11 cellular contexts compared by ENCODE assay signal in the genomic region with DNA sequence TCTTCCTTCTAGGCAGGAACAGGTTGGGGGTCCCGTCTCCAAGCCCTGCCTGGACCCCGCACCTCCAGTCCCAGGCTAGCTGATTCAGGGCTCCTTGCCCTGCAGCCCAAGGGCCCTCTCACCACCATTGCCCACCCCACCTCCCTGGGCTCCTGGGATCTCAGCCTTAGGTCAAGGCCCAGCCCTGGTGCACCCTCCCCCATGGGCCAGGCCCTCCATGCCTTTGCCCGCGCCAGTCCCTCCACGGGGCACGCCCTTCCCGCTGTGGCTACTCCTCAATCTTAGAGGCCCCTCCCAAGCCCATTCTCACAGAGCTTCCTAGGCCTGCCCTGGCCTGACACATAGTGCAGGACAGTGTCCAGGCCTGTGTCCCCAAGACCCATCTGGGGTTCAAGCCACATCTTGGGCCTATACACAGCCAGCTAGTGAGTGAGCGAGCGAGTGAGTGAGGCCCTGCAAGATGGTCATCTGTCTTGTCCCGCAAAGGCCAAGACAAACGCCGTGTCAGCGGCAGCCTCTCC. TPM values are rescaled to one million over a fixed set of nuclear protein-coding genes. Genes with fewer than 3 reads are reported as not detected.
DNase-seq lines count a peak whose midpoint lies in the region; ATAC-seq and TF ChIP-seq lines count a peak whose summit lies in the region.
"Had no signal": no experiment of that assay in that cellular context is flagged by ENCODE, and none has a peak within 500 bp of the region (broad histone marks: within the 10 kb centered on the region; RNA-seq: fewer than 3 reads in every experiment).

No MANE protein-coding gene starts in this region.

- no peaks in the 10 kb centered on the region for H3K9me3 ChIP-seq in breast epithelium
- no peaks in the 10 kb centered on the region for H3K9me3 ChIP-seq in mucosa of descending colon
- H3K9me3 ChIP-seq in thoracic aorta: no peaks in the 10 kb centered on the region
- H3K9me3 ChIP-seq: esophagus muscularis mucosa had no signal

- no peaks in the 10 kb centered on the region for H3K36me3 ChIP-seq in breast epithelium
- no peaks in the 10 kb centered on the region for H3K36me3 ChIP-seq in mucosa of descending colon (ENCODE audit: low read depth)
- no peaks in the 10 kb centered on the region for H3K36me3 ChIP-seq in thoracic aorta
- H3K36me3 ChIP-seq: esophagus muscularis mucosa had no signal

- H3K4me1 Mint-ChIP-seq in MCF 10A (ENCODE audit: insufficient read depth, unreplicated experiment): no peaks in the 10 kb centered on the region
- peaks cover 2% of the 10 kb centered on the region for H3K4me1 Mint-ChIP-seq in activated CD8-positive, alpha-beta T cell treated with anti-CD3 and anti-CD28 coated beads, Interleukin-2, amount 10 ng/mL, durations not matched to agents 7 days and 5 days (ENCODE audit: low read depth)
- H3K4me1 Mint-ChIP-seq in chondrocyte (ENCODE audit: low read depth): peaks cover 9% of the 10 kb centered on the region

- H3K27me3 ChIP-seq in breast epithelium (no peaks in the 10 kb centered on the region), thoracic aorta (replicated peaks; ENCODE audit: insufficient read depth) (no peaks in the 10 kb centered on the region)

- POLR2A ChIA-PET in MCF 10A (lab: Yijun Ruan, JAX): interaction anchor here (0.6 to 1.8 kb wide), 4 partner anchors 9 to 219 kb away, joined by 3 to 4 read pairs (median 3); a partner anchor contains a TSS
- POLR2A ChIA-PET in activated CD8-positive, alpha-beta T cell treated with anti-CD3 and anti-CD28 coated beads, Interleukin-2, amount 10 ng/mL, durations not matched to agents 7 days and 5 days (lab: Charles Lee): interaction anchor here (0.9 to 1.0 kb wide), 2 partner anchors 125 to 183 kb away, joined by 3 to 7 read pairs; no protein-coding TSS in a partner anchor

- H3K27ac ChIP-seq in breast epithelium (no peak overlapping the region), thoracic aorta (no peak overlapping the region)
- H3K27ac ChIP-seq: esophagus muscularis mucosa had no signal

- CTCF ChIA-PET in MCF 10A (lab: Yijun Ruan, JAX): interaction anchor here (0.5 to 4.0 kb wide), 55 partner anchors 10 to 617 kb away, joined by 3 to 76 read pairs (median 4); no protein-coding TSS in a partner anchor
- CTCF ChIA-PET in activated CD8-positive, alpha-beta T cell treated with anti-CD3 and anti-CD28 coated beads, Interleukin-2, amount 10 ng/mL, durations not matched to agents 7 days and 5 days (lab: Charles Lee): interaction anchor here (0.6 to 3.9 kb wide), 43 partner anchors 10 to 291 kb away, joined by 3 to 115 read pairs (median 5); a partner anchor contains a TSS

- TF ChIP-seq POLR2A in breast epithelium (IDR thresholded peaks at IDR 0.05): no peak

- H3K27me3 Mint-ChIP-seq in MCF 10A (ENCODE audit: insufficient read depth, unreplicated experiment) (no peaks in the 10 kb centered on the region), chondrocyte (ENCODE audit: low read depth) (no peaks in the 10 kb centered on the region)
- peaks cover 3% of the 10 kb centered on the region for H3K27me3 Mint-ChIP-seq in activated CD8-positive, alpha-beta T cell treated with anti-CD3 and anti-CD28 coated beads, Interleukin-2, amount 10 ng/mL, durations not matched to agents 7 days and 5 days (ENCODE audit: low read depth)

- no peak overlapping the region for H3K4me3 ChIP-seq in breast epithelium
- H3K4me3 ChIP-seq in mucosa of descending colon: no peak overlapping the region
- H3K4me3 ChIP-seq in thoracic aorta: peak overlapping the region; percentile 65

- H3K4me1 ChIP-seq in breast epithelium: no peaks in the 10 kb centered on the region
- H3K4me1 ChIP-seq in mucosa of descending colon (ENCODE audit: low read depth): peaks cover 7% of the 10 kb centered on the region
- peaks cover 0 to 8% of the 10 kb centered on the region in 2 donors for H3K4me1 ChIP-seq in thoracic aorta (ENCODE audit: control insufficient read depth in 1 of 2, low read depth in 2 of 2)

- peaks cover 5% of the 10 kb centered on the region for H3K9me3 Mint-ChIP-seq in MCF 10A (ENCODE audit: unreplicated experiment)
- H3K9me3 Mint-ChIP-seq in activated CD8-positive, alpha-beta T cell treated with anti-CD3 and anti-CD28 coated beads, Interleukin-2, amount 10 ng/mL, durations not matched to agents 7 days and 5 days (ENCODE audit: insufficient read depth): no peaks in the 10 kb centered on the region
- H3K9me3 Mint-ChIP-seq in chondrocyte (ENCODE audit: low read depth): no peaks in the 10 kb centered on the region

- TF ChIP-seq CTCF in MCF 10A (IDR thresholded peaks at IDR 0.05; ENCODE audit: unreplicated experiment): no peak
- no peak for TF ChIP-seq CTCF in breast epithelium (IDR thresholded peaks at IDR 0.05)
- no peak for TF ChIP-seq CTCF in mucosa of descending colon (IDR thresholded peaks at IDR 0.05)
- no peak for TF ChIP-seq CTCF in thoracic aorta (IDR thresholded peaks at IDR 0.05)
- no peak for TF ChIP-seq CTCF in chondrocyte (IDR thresholded peaks at IDR 0.05)

- DNase-seq in MCF 10A (ENCODE audit: unreplicated experiment): no peak
- DNase-seq in breast epithelium (ENCODE audit: low spot score in 2 of 2): no peak
- no peak for DNase-seq in activated CD8-positive, alpha-beta T cell treated with anti-CD3 and anti-CD28 coated beads, Interleukin-2, amount 10 ng/mL, durations not matched to agents 7 days and 5 days
- DNase-seq in mucosa of descending colon: no peak
- DNase-seq in thoracic aorta (ENCODE audit: low spot score): no peak
- DNase-seq in chondrocyte (ENCODE audit: low spot score): no peak
- no peak for DNase-seq in NOMO-1 treated with dmso at 0.1 percent for 144 hours (lab: John Stamatoyannopoulos, UW; ENCODE audit: unreplicated experiment)
- no peak for DNase-seq in iPS-NIHi7 (ENCODE audit: extremely low spot score)
- DNase-seq: NCI-H1436 treated with DMSO at 0.1 percent for 48 hours had no signal

- BruUV-seq in MCF 10A (replicated peaks; lab: Mats Ljungman, UMichigan): no TSS peak

- intact Hi-C loops in MCF 10A (cut with micrococcal nuclease) (loop anchor here (1.0 kb wide), 1 partner anchor 180 kb away; no protein-coding TSS in a partner anchor), breast epithelium (cut with DNase I; ENCODE audit: low total_unique reads) (loop anchor here (5.0 kb wide), 2 partner anchors 187 to 382 kb away; no protein-coding TSS in a partner anchor), mucosa of descending colon (cut with DNase I, micrococcal nuclease) (loop anchor here (2.0 kb wide), 2 partner anchors 175 to 181 kb away; no protein-coding TSS in a partner anchor)

- H3K27ac Mint-ChIP-seq in MCF 10A (ENCODE audit: low read depth, unreplicated experiment) (no peak overlapping the region), chondrocyte (ENCODE audit: unreplicated experiment) (no peak overlapping the region)
- H3K27ac Mint-ChIP-seq in activated CD8-positive, alpha-beta T cell treated with anti-CD3 and anti-CD28 coated beads, Interleukin-2, amount 10 ng/mL, durations not matched to agents 7 days and 5 days: no peak overlapping the region

- peak; percentile 20 for ATAC-seq in activated CD8-positive, alpha-beta T cell treated with anti-CD3 and anti-CD28 coated beads, Interleukin-2, amount 10 ng/mL, durations not matched to agents 7 days and 5 days
- ATAC-seq in mucosa of descending colon: peak; percentile 6
- ATAC-seq in thoracic aorta (ENCODE audit: insufficient number of reproducible peaks, low FRiP score, low read depth): no peak

- H3K4me3 Mint-ChIP-seq in MCF 10A (ENCODE audit: unreplicated experiment) (peak overlapping the region; percentile 70), chondrocyte (ENCODE audit: unreplicated experiment) (no peak overlapping the region)
- peak overlapping the region; percentile 58 for H3K4me3 Mint-ChIP-seq in activated CD8-positive, alpha-beta T cell treated with anti-CD3 and anti-CD28 coated beads, Interleukin-2, amount 10 ng/mL, durations not matched to agents 7 days and 5 days

- H3K36me3 Mint-ChIP-seq in MCF 10A (ENCODE audit: insufficient read depth, unreplicated experiment) (no peaks in the 10 kb centered on the region), chondrocyte (ENCODE audit: low read depth) (no peaks in the 10 kb centered on the region)
- no peaks in the 10 kb centered on the region for H3K36me3 Mint-ChIP-seq in activated CD8-positive, alpha-beta T cell treated with anti-CD3 and anti-CD28 coated beads, Interleukin-2, amount 10 ng/mL, durations not matched to agents 7 days and 5 days (ENCODE audit: low read depth)

RNA-seq across cellular contexts. Expression of a gene that starts 6.9 kb away (rescaled TPM):
- total RNA-seq in MCF 10A (2022): 0.37 and 0.83 TPM in 2 replicates
- total RNA-seq in breast epithelium: 1 to 10 TPM; 1.3 to 6.2 (median 2.9) TPM
- not detected for total RNA-seq in activated CD8-positive, alpha-beta T cell treated with anti-CD3 and anti-CD28 coated beads, Interleukin-2, amount 10 ng/mL, durations not matched to agents 7 days and 5 days
- total RNA-seq in mucosa of descending colon: 1 to 10 TPM in 1 of 3 donors, under 1 TPM in 2; 0.34 to 1.5 (median 0.41) TPM
- total RNA-seq in thoracic aorta: 10 to 100 TPM; 13.1 to 30.3 TPM
- 36.4 to 63.4 TPM (median 56.0 TPM) in 3 replicates for total RNA-seq in chondrocyte
- total RNA-seq: T-helper 1 cell treated with Interleukin-12 subunit alpha and Interleukin-12 subunit beta and Interleukin-4 antibody, amounts not matched to agents 30 ng/mL and 1 ng/mL, for 36 hours had no signal

RNA-seq across cellular contexts. Expression of a gene that starts 15.9 kb away (rescaled TPM):
- 2.0 and 3.5 TPM in 2 replicates for total RNA-seq in MCF 10A (2022)
- 10 to 100 TPM in 2 of 3 donors, 1 to 10 TPM in 1; 5.4 to 33.8 (median 18.4) TPM for total RNA-seq in breast epithelium
- total RNA-seq in activated CD8-positive, alpha-beta T cell treated with anti-CD3 and anti-CD28 coated beads, Interleukin-2, amount 10 ng/mL, durations not matched to agents 7 days and 5 days: under 1 TPM in 1 of 2 experiments, not detected in 1; 0.53 TPM
- 10 to 100 TPM in 1 of 3 donors, 1 to 10 TPM in 2; 1.2 to 17.8 (median 2.7) TPM for total RNA-seq in mucosa of descending colon
- 100 to 1,000 TPM in 1 of 2 donors, 10 to 100 TPM in 1; 47.7 to 147 TPM for total RNA-seq in thoracic aorta
- total RNA-seq in chondrocyte: 113 to 214 TPM (median 197 TPM) in 3 replicates
- total RNA-seq: T-helper 1 cell treated with Interleukin-12 subunit alpha and Interleukin-12 subunit beta and Interleukin-4 antibody, amounts not matched to agents 30 ng/mL and 1 ng/mL, for 36 hours had no signal

RNA-seq across cellular contexts. Expression of a gene that starts 30.4 kb away (rescaled TPM):
- not detected in 2 replicates for total RNA-seq in MCF 10A (2022)
- 1 to 10 TPM in 2 of 3 donors, under 1 TPM in 1; 0.96 to 9.2 (median 2.9) TPM for total RNA-seq in breast epithelium
- 1 to 10 TPM; 1.2 to 1.5 TPM for total RNA-seq in activated CD8-positive, alpha-beta T cell treated with anti-CD3 and anti-CD28 coated beads, Interleukin-2, amount 10 ng/mL, durations not matched to agents 7 days and 5 days
- total RNA-seq in mucosa of descending colon: 1 to 10 TPM in 2 of 3 donors, under 1 TPM in 1; 0.90 to 4.1 (median 2.9) TPM
- 1 to 10 TPM; 2.7 to 8.0 TPM for total RNA-seq in thoracic aorta
- total RNA-seq in chondrocyte: 0.28 to 20.8 TPM in 2 of 3 replicates, not detected in the other
- total RNA-seq: T-helper 1 cell treated with Interleukin-12 subunit alpha and Interleukin-12 subunit beta and Interleukin-4 antibody, amounts not matched to agents 30 ng/mL and 1 ng/mL, for 36 hours had no signal
